ENCODE assay signal across 15 cellular contexts in genomic region chr18:57776767-57777166, GRCh38. TPM values are rescaled to one million over a fixed set of nuclear protein-coding genes. Genes with fewer than 3 reads are reported as not detected.
DNase-seq lines count a peak whose midpoint lies in the region; ATAC-seq and TF ChIP-seq lines count a peak whose summit lies in the region.
"Had no signal": no experiment of that assay in that cellular context is flagged by ENCODE, and none has a peak within 500 bp of the region (broad histone marks: within the 10 kb centered on the region; RNA-seq: fewer than 3 reads in every experiment).

No MANE protein-coding gene starts in this region.

- intact Hi-C loops in breast epithelium (cut with DNase I; ENCODE audit: low total_unique reads) (no loop called here), right cardiac atrium (cut with DNase I) (no loop called here), uterus (cut with DNase I; ENCODE audit: low total_unique reads) (no loop called here)

- H3K9me3 ChIP-seq in breast epithelium (no peaks in the 10 kb centered on the region), right cardiac atrium (ENCODE audit: control insufficient read depth, low read length) (no peaks in the 10 kb centered on the region), uterus (no peaks in the 10 kb centered on the region)

- H3K27ac ChIP-seq in breast epithelium = peak overlapping the region; percentile 82 to 92
- H3K27ac ChIP-seq in right cardiac atrium (ENCODE audit: low read length) = peak overlapping the region; percentile 21
- H3K27ac ChIP-seq in uterus = peak overlapping the region; percentile 69 to 98

- no peak overlapping the region for H3K4me3 Mint-ChIP-seq in activated T-cell treated with anti-CD3 and anti-CD28 coated beads, Interleukin-2, amount 50 U/mL, for 24 hours
- H3K4me3 Mint-ChIP-seq: activated CD8-positive, alpha-beta memory T cell treated with anti-CD3 and anti-CD28 coated beads, Interleukin-2, amount 10 ng/mL, durations not matched to agents 7 days and 5 days; activated naive CD8-positive, alpha-beta T cell; natural killer cell had no signal

- no peaks in the 10 kb centered on the region for H3K36me3 ChIP-seq in breast epithelium
- H3K36me3 ChIP-seq in uterus = no peaks in the 10 kb centered on the region

- DNase-seq in NCI-H446 treated with DMSO at 0.1 percent for 48 hours (lab: John Stamatoyannopoulos, UW) (peak; percentile 50), breast epithelium (ENCODE audit: low spot score in 2 of 2) (no peak), right cardiac atrium (no peak), uterus (no peak)
- DNase-seq in activated T-cell treated with anti-CD3 and anti-CD28 coated beads, Interleukin-2, amount 50 U/mL, for 24 hours = no peak
- DNase-seq: activated CD8-positive, alpha-beta memory T cell treated with anti-CD3 and anti-CD28 coated beads, Interleukin-2, amount 10 ng/mL, durations not matched to agents 7 days and 5 days; effector CD4-positive, alpha-beta T cell; natural killer cell; NCI-H1048; NCI-H774; T-helper 1 cell had no signal

- H3K27me3 ChIP-seq in breast epithelium (no peaks in the 10 kb centered on the region), right cardiac atrium (ENCODE audit: control insufficient read depth, insufficient read depth) (no peaks in the 10 kb centered on the region), uterus (no peaks in the 10 kb centered on the region)

- H3K36me3 Mint-ChIP-seq in activated T-cell treated with anti-CD3 and anti-CD28 coated beads, Interleukin-2, amount 50 U/mL, for 24 hours (ENCODE audit: low read depth) = no peaks in the 10 kb centered on the region
- H3K36me3 Mint-ChIP-seq: activated CD8-positive, alpha-beta memory T cell treated with anti-CD3 and anti-CD28 coated beads, Interleukin-2, amount 10 ng/mL, durations not matched to agents 7 days and 5 days; activated naive CD8-positive, alpha-beta T cell; natural killer cell had no signal

- ATAC-seq in right cardiac atrium (peak; percentile 59 to 68), GM21423 (IDR thresholded peaks at IDR 0.05; ENCODE audit: unreplicated experiment) (no peak), HG03469 (IDR thresholded peaks at IDR 0.05; ENCODE audit: unreplicated experiment) (no peak)
- ATAC-seq: activated CD8-positive, alpha-beta memory T cell treated with anti-CD3 and anti-CD28 coated beads, Interleukin-2, amount 10 ng/mL, durations not matched to agents 7 days and 5 days; GM12878 had no signal

- no peak overlapping the region for H3K27ac Mint-ChIP-seq in activated T-cell treated with anti-CD3 and anti-CD28 coated beads, Interleukin-2, amount 50 U/mL, for 24 hours
- H3K27ac Mint-ChIP-seq: activated CD8-positive, alpha-beta memory T cell treated with anti-CD3 and anti-CD28 coated beads, Interleukin-2, amount 10 ng/mL, durations not matched to agents 7 days and 5 days; natural killer cell had no signal

- peaks cover 13% of the 10 kb centered on the region for H3K4me1 Mint-ChIP-seq in activated T-cell treated with anti-CD3 and anti-CD28 coated beads, Interleukin-2, amount 50 U/mL, for 24 hours (ENCODE audit: low read depth)

- no peak for TF ChIP-seq POLR2A in breast epithelium (IDR thresholded peaks at IDR 0.05)
- no peak for TF ChIP-seq POLR2A in uterus (IDR thresholded peaks at IDR 0.05)

- H3K4me1 ChIP-seq in breast epithelium (peaks cover 2 to 10% of the 10 kb centered on the region in 2 donors), right cardiac atrium (ENCODE audit: control insufficient read depth, insufficient read depth, low read length) (peaks cover 2% of the 10 kb centered on the region), uterus (peaks cover 4 to 15% of the 10 kb centered on the region in 2 donors)

- no peak for TF ChIP-seq CTCF in breast epithelium (IDR thresholded peaks at IDR 0.05)
- no peak for TF ChIP-seq CTCF in uterus (IDR thresholded peaks at IDR 0.05)

- no peaks in the 10 kb centered on the region for H3K9me3 Mint-ChIP-seq in activated T-cell treated with anti-CD3 and anti-CD28 coated beads, Interleukin-2, amount 50 U/mL, for 24 hours
- H3K9me3 Mint-ChIP-seq: natural killer cell had no signal

- no peaks in the 10 kb centered on the region for H3K27me3 Mint-ChIP-seq in activated T-cell treated with anti-CD3 and anti-CD28 coated beads, Interleukin-2, amount 50 U/mL, for 24 hours
- H3K27me3 Mint-ChIP-seq: activated CD8-positive, alpha-beta memory T cell treated with anti-CD3 and anti-CD28 coated beads, Interleukin-2, amount 10 ng/mL, durations not matched to agents 7 days and 5 days; activated naive CD8-positive, alpha-beta T cell had no signal

- H3K4me3 ChIP-seq in breast epithelium (no peak overlapping the region), right cardiac atrium (ENCODE audit: low read length) (no peak overlapping the region), uterus (no peak overlapping the region)
- H3K4me3 ChIP-seq: GM12878 had no signal

- WGBS in right cardiac atrium = 22% methylated on average over 4 of the region's 4 CpGs

RNA-seq across cellular contexts. Expression of gene ATP8B1, which starts 26.3 kb away (rescaled TPM):
- 10 to 100 TPM in 2 of 3 donors, 1 to 10 TPM in 1; 5.1 to 45.1 (median 41.3) TPM for total RNA-seq in breast epithelium
- 10 to 100 TPM in 1 of 4 donors, 1 to 10 TPM in 3; 7.5 to 11.5 (median 9.4) TPM for total RNA-seq in right cardiac atrium
- 2.6 TPM for polyA plus RNA-seq in right cardiac atrium
- 10 to 100 TPM; 18.4 to 24.9 (median 22.1) TPM for total RNA-seq in uterus
- total RNA-seq: natural killer cell had no signal

Comparison
In these comparisons a context has a peak if more than half of its experiments do, and no peak if none do; other contexts are left out.
1. H3K27ac ChIP-seq: peak in every context shown above with its lines; median percentile 87 in breast epithelium; 84 in uterus; 21 in right cardiac atrium.
2. ATAC-seq: peak in right cardiac atrium (2 of 2); none in GM21423 (single experiment) and HG03469 (single experiment).